9 cellular contexts compared by ENCODE assay signal in genomic region chr9:121613009-121613766, GRCh38. TPM values are rescaled to one million over a fixed set of nuclear protein-coding genes. Genes with fewer than 3 reads are reported as not detected.
A peak's percentile ranks its signal among the peaks of the same experiment; 100 is the strongest.
DNase-seq lines count a peak whose midpoint lies in the region; ATAC-seq and TF ChIP-seq lines count a peak whose summit lies in the region.
"Had no signal": no experiment of that assay in that cellular context is flagged by ENCODE, and none has a peak within 500 bp of the region (broad histone marks: within the 10 kb centered on the region; RNA-seq: fewer than 3 reads in every experiment).

No MANE protein-coding gene starts in this region.

- H3K4me1 ChIP-seq in osteoblast (ENCODE audit: insufficient read depth, low read length), result no peaks in the 10 kb centered on the region

- TF ChIP-seq CTCF in NB4 (IDR thresholded peaks at IDR 0.05; ENCODE audit: low read depth, low read length), result no peak
- no peak for TF ChIP-seq CTCF in osteoblast (IDR thresholded peaks at IDR 0.05; ENCODE audit: extremely low read depth, low read depth, low read length)

- H3K4me1 Mint-ChIP-seq in naive thymus-derived CD8-positive, alpha-beta T cell, result peaks cover 11 to 19% (median 17%) of the 10 kb centered on the region in 4 donors

- TF ChIP-seq POLR2A in NB4 (IDR thresholded peaks at IDR 0.05; ENCODE audit: extremely low read depth, insufficient read length), result no peak

- no peaks in the 10 kb centered on the region for H3K36me3 ChIP-seq in osteoblast (ENCODE audit: insufficient read depth, low read length)

- peak overlapping the region in 6 of 10 donors; percentile 11 to 50 (median 28) for H3K4me3 Mint-ChIP-seq in naive thymus-derived CD8-positive, alpha-beta T cell
- H3K4me3 Mint-ChIP-seq: activated CD8-positive, alpha-beta T cell treated with anti-CD3 and anti-CD28 coated beads, Interleukin-2, amount 10 ng/mL, durations not matched to agents 7 days and 5 days had no signal

- no peaks in the 10 kb centered on the region for H3K79me2 ChIP-seq in osteoblast (ENCODE audit: insufficient read depth, low read length)

- peak overlapping the region; percentile 19 for H3K27ac ChIP-seq in cingulate gyrus (ENCODE audit: low read depth, low read length)
- no peak overlapping the region for H3K27ac ChIP-seq in osteoblast (ENCODE audit: low read depth, low read length)

- no peak overlapping the region for H2AFZ ChIP-seq in osteoblast (ENCODE audit: low read length)

- POLR2A ChIA-PET in naive thymus-derived CD8-positive, alpha-beta T cell (lab: Charles Lee), result no interaction called here

- H3K27ac Mint-ChIP-seq in naive thymus-derived CD8-positive, alpha-beta T cell, result no peak overlapping the region
- H3K27ac Mint-ChIP-seq: activated CD8-positive, alpha-beta T cell treated with anti-CD3 and anti-CD28 coated beads, Interleukin-2, amount 10 ng/mL, durations not matched to agents 7 days and 5 days had no signal

- no peaks in the 10 kb centered on the region for H4K20me1 ChIP-seq in osteoblast (ENCODE audit: insufficient read depth, low read length)

- DNase-seq in DMS79 treated with DMSO at 0.1 percent for 48 hours (lab: John Stamatoyannopoulos, UW) (peak; percentile 17), NB4 (ENCODE audit: low read depth) (peak; percentile 56), NCI-H82 (lab: John Stamatoyannopoulos, UW) (no peak), osteoblast (ENCODE audit: insufficient read length, low spot score, missing footprints) (no peak)
- DNase-seq in naive thymus-derived CD8-positive, alpha-beta T cell, result no peak

- H3K4me3 ChIP-seq in NB4 (ENCODE audit: low read depth, low read length) (no peak overlapping the region), osteoblast (ENCODE audit: insufficient read depth, low read length) (no peak overlapping the region)

- H3K27me3 ChIP-seq in osteoblast (ENCODE audit: insufficient read depth, low read length), result peaks cover 47% of the 10 kb centered on the region

- H3K9me3 ChIP-seq in osteoblast (ENCODE audit: low read depth, low read length), result no peaks in the 10 kb centered on the region

- H3K4me2 ChIP-seq in osteoblast (ENCODE audit: insufficient read depth, low read length), result no peak overlapping the region

- no peak for ATAC-seq in naive thymus-derived CD8-positive, alpha-beta T cell
- no peak for ATAC-seq in HG02798 (IDR thresholded peaks at IDR 0.05; ENCODE audit: poor library complexity, unreplicated experiment)
- no peak for ATAC-seq in GM18498 (IDR thresholded peaks at IDR 0.05; ENCODE audit: unreplicated experiment)

- no peaks in the 10 kb centered on the region for H3K36me3 Mint-ChIP-seq in naive thymus-derived CD8-positive, alpha-beta T cell

- peaks cover 17 to 80% (median 47%) of the 10 kb centered on the region in 5 donors for H3K27me3 Mint-ChIP-seq in naive thymus-derived CD8-positive, alpha-beta T cell

- H3K9me3 Mint-ChIP-seq in naive thymus-derived CD8-positive, alpha-beta T cell, result no peaks in the 10 kb centered on the region

RNA-seq across cellular contexts. Expression of gene DAB2IP, which starts 38.2 kb away (rescaled TPM):
- not detected for total RNA-seq in naive thymus-derived CD8-positive, alpha-beta T cell
- polyA plus RNA-seq in naive thymus-derived CD8-positive, alpha-beta T cell, result not detected
- 49.2 and 60.8 TPM in 2 replicates for total RNA-seq in osteoblast

Comparison
In these comparisons a context has a peak if more than half of its experiments do, and no peak if none do; other contexts are left out.
1. DNase-seq: peak in DMS79 treated with DMSO at 0.1 percent for 48 hours (single experiment) and NB4 (single experiment); none in naive thymus-derived CD8-positive, alpha-beta T cell (0 of 10), NCI-H82 (single experiment) and osteoblast (single experiment).
2. RNA of gene DAB2IP, which starts 38.2 kb away (total RNA-seq): 49.2 to 60.8 TPM in osteoblast; not detected in naive thymus-derived CD8-positive, alpha-beta T cell; every median in the first group is over 10 times any median in the second.